ENCODE assay signal across 8 cellular contexts in the genomic region with DNA sequence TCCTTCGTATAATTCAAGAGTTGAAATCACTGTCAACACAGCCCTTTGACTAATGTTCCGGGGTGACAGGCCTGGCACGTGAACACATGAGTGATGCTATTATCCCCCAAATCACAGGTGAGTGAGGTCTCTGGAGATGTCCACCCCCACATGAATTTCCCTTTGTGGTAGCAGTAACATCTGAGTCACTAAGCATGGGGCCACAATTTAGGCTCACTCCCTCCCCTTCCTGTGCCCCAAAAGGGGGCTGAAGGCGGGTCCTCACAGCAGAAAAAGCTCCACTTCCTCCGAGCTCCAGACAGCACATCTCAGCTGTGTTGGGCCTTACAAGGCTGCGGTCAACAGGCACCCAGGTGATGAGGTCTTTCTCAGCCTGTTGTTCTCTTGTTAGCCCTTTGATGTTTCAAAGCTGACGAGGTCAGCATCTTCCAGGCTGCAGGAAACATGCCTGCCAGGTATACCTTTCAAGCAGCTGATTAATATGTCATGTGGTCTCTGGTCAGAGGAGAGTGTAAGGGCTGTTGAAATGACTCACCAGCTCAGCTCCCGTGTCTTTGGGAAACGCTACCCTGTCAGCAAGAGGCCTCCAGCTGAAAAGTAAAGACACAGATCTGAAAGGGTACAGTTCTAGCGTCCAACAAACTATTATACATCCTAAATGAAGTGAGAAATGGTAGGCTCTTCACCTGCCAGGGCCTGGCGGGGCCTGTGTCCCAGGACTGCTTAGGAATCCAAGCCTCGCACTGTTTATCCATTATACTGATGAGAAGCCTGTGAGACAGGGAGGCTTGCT.
DNase-seq lines count a peak whose midpoint lies in the region; ATAC-seq and TF ChIP-seq lines count a peak whose summit lies in the region.

No MANE protein-coding gene starts in this region.

- ATAC-seq in HG03159 (IDR thresholded peaks at IDR 0.05; ENCODE audit: unreplicated experiment), result peak; percentile 83
- ATAC-seq in SK-N-SH treated with all-trans-retinoic acid at 6 μM for 48 hours, result peak; percentile 13; the same call in 1 of the 3 replicates
- peak; percentile 91 for ATAC-seq in naive thymus-derived CD4-positive, alpha-beta T cell

- peaks cover 52% of the 10 kb centered on the region for H3K4me1 ChIP-seq in adipocyte (ENCODE audit: control insufficient read depth, insufficient read depth, low read length)
- peaks cover 44 to 53% of the 10 kb centered on the region in 2 donors for H3K4me1 ChIP-seq in naive thymus-derived CD4-positive, alpha-beta T cell (ENCODE audit: control insufficient read depth in 2 of 2, insufficient read depth in 2 of 2, low read length in 2 of 2)

- H3K4me3 Mint-ChIP-seq in naive thymus-derived CD4-positive, alpha-beta T cell, result peak overlapping the region; percentile 3 to 74 (median 48)
- peak overlapping the region; percentile 60 for H3K4me3 Mint-ChIP-seq in stimulated activated naive CD8-positive, alpha-beta T cell treated with anti-CD3 and anti-CD28 coated beads, Interleukin-15, Interleukin-2, amounts not matched to agents 100 ng/mL and 50 ng/mL, for 24 hours

- intact Hi-C loops in naive thymus-derived CD4-positive, alpha-beta T cell (cut with micrococcal nuclease), result loop anchor here (1.0 to 10.0 kb wide), 8 partner anchors 61 to 441 kb away; no protein-coding TSS in a partner anchor

- CTCF ChIA-PET in naive thymus-derived CD4-positive, alpha-beta T cell (lab: Charles Lee), result interaction anchor here (0.6 to 1.0 kb wide), 5 partner anchors 96 to 251 kb away, joined by 3 to 6 read pairs (median 3); no protein-coding TSS in a partner anchor

- H3K36me3 Mint-ChIP-seq in naive thymus-derived CD4-positive, alpha-beta T cell, result peaks cover 0 to 4% (median 0%) of the 10 kb centered on the region in 5 donors
- no peaks in the 10 kb centered on the region for H3K36me3 Mint-ChIP-seq in stimulated activated naive CD8-positive, alpha-beta T cell treated with anti-CD3 and anti-CD28 coated beads, Interleukin-15, Interleukin-2, amounts not matched to agents 100 ng/mL and 50 ng/mL, for 24 hours (ENCODE audit: low read depth)

- peaks cover 52 to 74% (median 59%) of the 10 kb centered on the region in 7 donors for H3K4me1 Mint-ChIP-seq in naive thymus-derived CD4-positive, alpha-beta T cell
- peaks cover 67% of the 10 kb centered on the region for H3K4me1 Mint-ChIP-seq in stimulated activated naive CD8-positive, alpha-beta T cell treated with anti-CD3 and anti-CD28 coated beads, Interleukin-15, Interleukin-2, amounts not matched to agents 100 ng/mL and 50 ng/mL, for 24 hours (ENCODE audit: low read depth)

- H3K4me3 ChIP-seq in adipocyte (ENCODE audit: low read length), result no peak overlapping the region
- no peak overlapping the region for H3K4me3 ChIP-seq in naive thymus-derived CD4-positive, alpha-beta T cell (ENCODE audit: low read length)

- H3K36me3 ChIP-seq in adipocyte (ENCODE audit: control insufficient read depth, insufficient read depth, low read length, severe bottlenecking), result no peaks in the 10 kb centered on the region
- H3K36me3 ChIP-seq in naive thymus-derived CD4-positive, alpha-beta T cell (ENCODE audit: control insufficient read depth in 2 of 3, insufficient read depth in 3 of 3, low read length in 3 of 3), result no peaks in the 10 kb centered on the region

- H3K9me3 ChIP-seq in adipocyte (ENCODE audit: control insufficient read depth, low read length), result no peaks in the 10 kb centered on the region
- H3K9me3 ChIP-seq in naive thymus-derived CD4-positive, alpha-beta T cell (ENCODE audit: control insufficient read depth in 2 of 3, low read length in 3 of 3), result no peaks in the 10 kb centered on the region

- POLR2A ChIA-PET in naive thymus-derived CD4-positive, alpha-beta T cell (lab: Charles Lee), result interaction anchor here (0.6 to 4.7 kb wide), 15 partner anchors 8 to 437 kb away, joined by 3 to 36 read pairs (median 5); partner anchors contain the start of gene ZFP36L1

- DNase-seq in SKM-1 treated with dmso at 0.1 percent for 144 hours (lab: John Stamatoyannopoulos, UW; ENCODE audit: unreplicated experiment) (peak; percentile 4), SKM-1 (lab: John Stamatoyannopoulos, UW; ENCODE audit: unreplicated experiment) (no peak), adipocyte (ENCODE audit: low read depth) (peak; percentile 56), cerebellum (ENCODE audit: low spot score) (no peak)
- DNase-seq in naive thymus-derived CD4-positive, alpha-beta T cell, result peak; percentile 31 to 74 (median 64)

- H3K27me3 Mint-ChIP-seq in naive thymus-derived CD4-positive, alpha-beta T cell, result no peaks in the 10 kb centered on the region
- no peaks in the 10 kb centered on the region for H3K27me3 Mint-ChIP-seq in stimulated activated naive CD8-positive, alpha-beta T cell treated with anti-CD3 and anti-CD28 coated beads, Interleukin-15, Interleukin-2, amounts not matched to agents 100 ng/mL and 50 ng/mL, for 24 hours

- peak overlapping the region; percentile 74 to 97 (median 91) for H3K27ac Mint-ChIP-seq in naive thymus-derived CD4-positive, alpha-beta T cell
- peak overlapping the region; percentile 89 for H3K27ac Mint-ChIP-seq in stimulated activated naive CD8-positive, alpha-beta T cell treated with anti-CD3 and anti-CD28 coated beads, Interleukin-15, Interleukin-2, amounts not matched to agents 100 ng/mL and 50 ng/mL, for 24 hours

- H3K27me3 ChIP-seq in adipocyte (replicated peaks; ENCODE audit: control insufficient read depth, insufficient read depth, low read length), result no peaks in the 10 kb centered on the region
- H3K27me3 ChIP-seq in naive thymus-derived CD4-positive, alpha-beta T cell (ENCODE audit: control insufficient read depth in 2 of 2, insufficient read depth in 2 of 2, low read length in 2 of 2), result no peaks in the 10 kb centered on the region

- no peaks in the 10 kb centered on the region for H3K9me3 Mint-ChIP-seq in naive thymus-derived CD4-positive, alpha-beta T cell
- no peaks in the 10 kb centered on the region for H3K9me3 Mint-ChIP-seq in stimulated activated naive CD8-positive, alpha-beta T cell treated with anti-CD3 and anti-CD28 coated beads, Interleukin-15, Interleukin-2, amounts not matched to agents 100 ng/mL and 50 ng/mL, for 24 hours

- no peak overlapping the region for H3K9ac ChIP-seq in adipocyte (ENCODE audit: low read length)

- H3K27ac ChIP-seq in naive thymus-derived CD4-positive, alpha-beta T cell (ENCODE audit: low read depth, low read length), result peak overlapping the region; percentile 25

TF ChIP-seq in SK-N-SH treated with all-trans-retinoic acid at 6 μM for 48 hours, 23 proteins besides CTCF, POLR2A, EP300 and RAD21 (continues in another document):
- TF ChIP-seq ZFP30 (CRISPR knock-in tag; IDR thresholded peaks at IDR 0.05), result no peak
- no peak for TF ChIP-seq ZC3H10 (CRISPR knock-in tag; IDR thresholded peaks at IDR 0.05)
- no peak for TF ChIP-seq ZFP3 (CRISPR knock-in tag; IDR thresholded peaks at IDR 0.05)
- TF ChIP-seq SNAI2 (CRISPR knock-in tag; IDR thresholded peaks at IDR 0.05), result no peak
- TF ChIP-seq ZNF8 (CRISPR knock-in tag; IDR thresholded peaks at IDR 0.05), result no peak
- TF ChIP-seq, protein P1, sequence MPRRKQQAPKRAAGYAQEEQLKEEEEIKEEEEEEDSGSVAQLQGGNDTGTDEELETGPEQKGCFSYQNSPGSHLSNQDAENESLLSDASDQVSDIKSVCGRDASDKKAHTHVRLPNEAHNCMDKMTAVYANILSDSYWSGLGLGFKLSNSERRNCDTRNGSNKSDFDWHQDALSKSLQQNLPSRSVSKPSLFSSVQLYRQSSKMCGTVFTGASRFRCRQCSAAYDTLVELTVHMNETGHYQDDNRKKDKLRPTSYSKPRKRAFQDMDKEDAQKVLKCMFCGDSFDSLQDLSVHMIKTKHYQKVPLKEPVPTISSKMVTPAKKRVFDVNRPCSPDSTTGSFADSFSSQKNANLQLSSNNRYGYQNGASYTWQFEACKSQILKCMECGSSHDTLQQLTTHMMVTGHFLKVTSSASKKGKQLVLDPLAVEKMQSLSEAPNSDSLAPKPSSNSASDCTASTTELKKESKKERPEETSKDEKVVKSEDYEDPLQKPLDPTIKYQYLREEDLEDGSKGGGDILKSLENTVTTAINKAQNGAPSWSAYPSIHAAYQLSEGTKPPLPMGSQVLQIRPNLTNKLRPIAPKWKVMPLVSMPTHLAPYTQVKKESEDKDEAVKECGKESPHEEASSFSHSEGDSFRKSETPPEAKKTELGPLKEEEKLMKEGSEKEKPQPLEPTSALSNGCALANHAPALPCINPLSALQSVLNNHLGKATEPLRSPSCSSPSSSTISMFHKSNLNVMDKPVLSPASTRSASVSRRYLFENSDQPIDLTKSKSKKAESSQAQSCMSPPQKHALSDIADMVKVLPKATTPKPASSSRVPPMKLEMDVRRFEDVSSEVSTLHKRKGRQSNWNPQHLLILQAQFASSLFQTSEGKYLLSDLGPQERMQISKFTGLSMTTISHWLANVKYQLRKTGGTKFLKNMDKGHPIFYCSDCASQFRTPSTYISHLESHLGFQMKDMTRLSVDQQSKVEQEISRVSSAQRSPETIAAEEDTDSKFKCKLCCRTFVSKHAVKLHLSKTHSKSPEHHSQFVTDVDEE (CRISPR knock-in tag; IDR thresholded peaks at IDR 0.05), result no peak
- TF ChIP-seq CSDC2 (CRISPR knock-in tag; IDR thresholded peaks at IDR 0.05), result no peak
- no peak for TF ChIP-seq TCF4 (CRISPR knock-in tag; IDR thresholded peaks at IDR 0.05; ENCODE audit: borderline replicate concordance)
- TF ChIP-seq, protein P2, sequence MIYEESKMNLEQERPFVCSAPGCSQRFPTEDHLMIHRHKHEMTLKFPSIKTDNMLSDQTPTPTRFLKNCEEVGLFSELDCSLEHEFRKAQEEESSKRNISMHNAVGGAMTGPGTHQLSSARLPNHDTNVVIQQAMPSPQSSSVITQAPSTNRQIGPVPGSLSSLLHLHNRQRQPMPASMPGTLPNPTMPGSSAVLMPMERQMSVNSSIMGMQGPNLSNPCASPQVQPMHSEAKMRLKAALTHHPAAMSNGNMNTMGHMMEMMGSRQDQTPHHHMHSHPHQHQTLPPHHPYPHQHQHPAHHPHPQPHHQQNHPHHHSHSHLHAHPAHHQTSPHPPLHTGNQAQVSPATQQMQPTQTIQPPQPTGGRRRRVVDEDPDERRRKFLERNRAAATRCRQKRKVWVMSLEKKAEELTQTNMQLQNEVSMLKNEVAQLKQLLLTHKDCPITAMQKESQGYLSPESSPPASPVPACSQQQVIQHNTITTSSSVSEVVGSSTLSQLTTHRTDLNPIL (CRISPR knock-in tag; IDR thresholded peaks at IDR 0.05; ENCODE audit: low read depth), result no peak
- no peak for TF ChIP-seq TOX (CRISPR knock-in tag; IDR thresholded peaks at IDR 0.05; ENCODE audit: borderline replicate concordance)
- TF ChIP-seq RARB (CRISPR knock-in tag; IDR thresholded peaks at IDR 0.05), result no peak
- no peak for TF ChIP-seq GLIS3 (CRISPR knock-in tag; IDR thresholded peaks at IDR 0.05)

Comparison
In these comparisons a context has a peak if more than half of its experiments do, and no peak if none do; other contexts are left out.
1. DNase-seq: peak in SKM-1 treated with dmso at 0.1 percent for 144 hours (single experiment), adipocyte (single experiment) and naive thymus-derived CD4-positive, alpha-beta T cell (9 of 9); none in SKM-1 (single experiment) and cerebellum (single experiment).
2. ATAC-seq: peak in every context shown above with its lines; median percentile 91 in naive thymus-derived CD4-positive, alpha-beta T cell; 83 in HG03159; 13 in SK-N-SH treated with all-trans-retinoic acid at 6 μM for 48 hours.